Comparison of ENCODE assay signal across 27 cellular contexts in the genomic region with DNA sequence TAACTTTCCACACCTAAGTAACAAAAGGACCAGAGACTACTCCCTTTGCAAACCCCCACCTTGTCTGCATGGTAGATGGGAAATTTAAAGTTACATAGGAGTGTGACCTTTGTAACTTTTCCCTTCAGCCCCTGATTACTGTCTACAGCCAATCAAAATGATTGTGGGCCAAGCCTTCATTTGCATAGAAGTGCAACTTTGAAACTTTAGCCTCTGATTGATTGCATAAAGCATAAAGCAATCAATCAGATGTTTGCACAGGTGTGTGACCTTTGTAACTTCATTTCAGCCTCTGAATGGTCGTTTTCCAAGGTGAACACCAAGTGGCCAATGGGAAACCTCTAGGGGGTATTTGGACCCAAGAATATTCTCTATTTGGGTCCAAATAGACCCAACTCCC. TPM values are rescaled to one million over a fixed set of nuclear protein-coding genes. Genes with fewer than 3 reads are reported as not detected.
"Had no signal": no experiment of that assay in that cellular context is flagged by ENCODE, and none has a peak within 500 bp of the region (broad histone marks: within the 10 kb centered on the region; RNA-seq: fewer than 3 reads in every experiment).

No MANE protein-coding gene starts in this region.

- H3K36me3 ChIP-seq: heart left ventricle, left lung, lower lobe of right lung, neural progenitor cell, suprapubic skin, thyroid gland had no signal

- H3K4me1 ChIP-seq: left lung, lower lobe of right lung, neural progenitor cell, parathyroid adenoma had no signal

- H3K36me3 Mint-ChIP-seq: natural killer cell treated with Interleukin-12 subunit alpha and Interleukin-12 subunit beta and Interleukin-15 and Interleukin-18, amount 100 ng/mL, for 72 hours; neural progenitor cell; type B pancreatic cell had no signal

- H3K4me1 Mint-ChIP-seq: memory B cell, neural progenitor cell had no signal

- H3K27ac ChIP-seq: dorsolateral prefrontal cortex, heart left ventricle, left lung, lower lobe of right lung, neural progenitor cell, parathyroid adenoma, psoas muscle, suprapubic skin, thyroid gland had no signal

- ATAC-seq: esophagus mucosa; heart left ventricle; left lung; lower lobe of right lung; natural killer cell treated with Interleukin-12 subunit alpha and Interleukin-12 subunit beta and Interleukin-15 and Interleukin-18, amount 100 ng/mL, for 72 hours; psoas muscle; sciatic nerve had no signal

- H3K4me2 ChIP-seq: neural progenitor cell had no signal

- DNase-seq: cortex of kidney; dorsolateral prefrontal cortex; effector CD8-positive, alpha-beta T cell; heart left ventricle; hypothalamus; kidney glomerular epithelial cell; left lung; lower lobe of right lung; nucleus accumbens; psoas muscle; retina; stimulated activated CD4-positive, alpha-beta T cell treated with anti-CD3 and anti-CD28 coated beads, Interleukin-2, amount 100 ng/mL, for 24 hours; stimulated activated naive CD4-positive, alpha-beta T cell treated with Interleukin-2 at 50 U/mL for 16 hours; thyroid gland had no signal

- H3K4me3 ChIP-seq: dorsolateral prefrontal cortex, heart left ventricle, left lung, lower lobe of right lung, neural progenitor cell, psoas muscle, suprapubic skin, thyroid gland had no signal

- FAIRE-seq: endometrium, frontal cortex, islet of Langerhans, urothelium cell line had no signal

- H3K27me3 ChIP-seq: dorsolateral prefrontal cortex, heart left ventricle, left lung, neural progenitor cell, suprapubic skin, thyroid gland had no signal

- H3K4me3 Mint-ChIP-seq: memory B cell; mesothelial cell of epicardium; natural killer cell treated with Interleukin-12 subunit alpha and Interleukin-12 subunit beta and Interleukin-15 and Interleukin-18, amount 100 ng/mL, for 72 hours; neural progenitor cell; type B pancreatic cell had no signal

- H3K9me3 Mint-ChIP-seq: natural killer cell treated with Interleukin-12 subunit alpha and Interleukin-12 subunit beta and Interleukin-15 and Interleukin-18, amount 100 ng/mL, for 72 hours; neural progenitor cell; type B pancreatic cell had no signal

- H3K27me3 Mint-ChIP-seq: memory B cell; natural killer cell treated with Interleukin-12 subunit alpha and Interleukin-12 subunit beta and Interleukin-15 and Interleukin-18, amount 100 ng/mL, for 72 hours; type B pancreatic cell had no signal

- H3K79me2 ChIP-seq: parathyroid adenoma had no signal

- H2AFZ ChIP-seq: neural progenitor cell, parathyroid adenoma had no signal

- H3K9me3 ChIP-seq: lower lobe of right lung, psoas muscle, suprapubic skin, thyroid gland had no signal

- H3K27ac Mint-ChIP-seq: memory B cell; mesothelial cell of epicardium; natural killer cell treated with Interleukin-12 subunit alpha and Interleukin-12 subunit beta and Interleukin-15 and Interleukin-18, amount 100 ng/mL, for 72 hours; neural progenitor cell; type B pancreatic cell had no signal

- H3K9ac ChIP-seq: neural progenitor cell, parathyroid adenoma had no signal

RNA-seq across cellular contexts. Expression of gene PRKN, which starts 46.1 kb away (rescaled TPM):
- total RNA-seq: natural killer cell treated with Interleukin-12 subunit alpha and Interleukin-12 subunit beta and Interleukin-15 and Interleukin-18, amount 100 ng/mL, for 72 hours had no signal

RNA-seq across cellular contexts. Expression of gene PACRG, which starts 46.3 kb away (rescaled TPM):
- total RNA-seq: natural killer cell treated with Interleukin-12 subunit alpha and Interleukin-12 subunit beta and Interleukin-15 and Interleukin-18, amount 100 ng/mL, for 72 hours had no signal
